In the genomic region with DNA sequence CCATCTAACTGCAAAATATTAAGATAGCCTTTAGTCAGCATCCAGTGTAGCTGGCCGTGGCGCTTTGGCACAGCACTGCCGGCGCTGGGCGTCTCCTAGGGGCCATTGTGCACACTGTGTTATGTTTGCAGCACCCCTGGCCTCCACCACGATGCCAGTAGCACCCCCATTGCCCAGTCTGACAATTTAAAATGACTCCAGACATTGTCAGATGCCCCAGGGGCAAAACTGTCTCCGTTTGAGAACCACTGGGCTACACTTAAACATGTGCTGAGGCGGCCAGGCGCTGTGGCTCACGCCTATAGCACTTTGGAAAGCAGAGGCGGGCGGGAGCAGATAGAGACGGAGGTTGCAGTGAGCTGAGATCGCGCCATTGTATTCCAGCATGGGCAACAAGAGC, we compare ENCODE assay signal across 2 cellular contexts.
TF ChIP-seq lines count a peak whose summit lies in the region.

No MANE protein-coding gene starts in this region.

TF ChIP-seq in liver, 16 proteins besides CTCF, POLR2A, EP300 and RAD21:
- TF ChIP-seq RXRA (IDR thresholded peaks at IDR 0.05), result no peak
- no peak for TF ChIP-seq FOXA1 (IDR thresholded peaks at IDR 0.05)
- no peak for TF ChIP-seq JUND (IDR thresholded peaks at IDR 0.05)
- no peak for TF ChIP-seq YY1 (IDR thresholded peaks at IDR 0.05)
- TF ChIP-seq GABPA (IDR thresholded peaks at IDR 0.05 in 1 of 2, conservative IDR thresholded peaks at IDR 0.05 in 1 of 2), result no peak
- TF ChIP-seq ATF3 (IDR thresholded peaks at IDR 0.05), result no peak
- no peak for TF ChIP-seq EGR1 (IDR thresholded peaks at IDR 0.05; ENCODE audit: low read depth in 2 of 2)
- TF ChIP-seq NR2F2 (IDR thresholded peaks at IDR 0.05), result no peak
- TF ChIP-seq HNF4A (conservative IDR thresholded peaks at IDR 0.05), result no peak
- TF ChIP-seq FOXA2 (IDR thresholded peaks at IDR 0.05), result no peak
- no peak for TF ChIP-seq MAX (IDR thresholded peaks at IDR 0.05)

TF ChIP-seq in HepG2, 621 proteins besides CTCF, POLR2A, EP300 and RAD21:
- TF ChIP-seq PITX1 (CRISPR knock-in tag; IDR thresholded peaks at IDR 0.05), result no peak
- TF ChIP-seq DNMT3B (CRISPR knock-in tag; conservative IDR thresholded peaks at IDR 0.05), result no peak
